ENCODE assay signal across 5 cellular contexts in the genomic region with DNA sequence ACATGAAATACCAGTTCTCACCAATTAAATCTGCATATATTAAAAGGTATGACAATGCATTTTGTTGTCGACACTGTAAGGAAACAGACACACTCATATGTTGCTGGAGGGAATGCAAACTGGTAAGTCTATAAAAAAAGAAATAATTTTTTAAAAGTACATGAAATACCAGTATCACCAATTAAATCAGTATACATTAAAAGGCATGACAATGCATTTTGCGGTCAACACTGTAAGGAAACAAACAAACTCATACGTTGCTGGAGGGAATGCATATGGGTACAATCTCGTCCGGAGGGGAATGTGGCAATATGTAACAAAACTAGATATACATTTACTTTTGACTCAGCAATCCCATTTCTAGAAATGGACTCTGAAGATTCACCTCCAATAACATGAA.
"Had no signal": no experiment of that assay in that cellular context is flagged by ENCODE, and none has a peak within 500 bp of the region (broad histone marks: within the 10 kb centered on the region; RNA-seq: fewer than 3 reads in every experiment).

No MANE protein-coding gene starts in this region.

- H3K9ac ChIP-seq: KMS-11 had no signal

- H3K4me2 ChIP-seq: KMS-11 had no signal

- H3K27ac ChIP-seq: HL-60, KMS-11 had no signal

- FAIRE-seq: HTR-8/SVneo had no signal

- DNase-seq: KBM-7, KG1 had no signal
